In genomic region chr4:83009529-83009928, GRCh38 we compare ENCODE assay signal across 8 cellular contexts. TPM values are rescaled to one million over a fixed set of nuclear protein-coding genes. Genes with fewer than 3 reads are reported as not detected.
DNase-seq lines count a peak whose midpoint lies in the region; ATAC-seq, FAIRE-seq and TF ChIP-seq lines count a peak whose summit lies in the region.

No MANE protein-coding gene starts in this region.

- H2AFZ ChIP-seq in K562 (ENCODE audit: low read depth, low read length) = no peak overlapping the region

- H3K79me2 ChIP-seq in K562 (ENCODE audit: control insufficient read depth, insufficient read depth, low read length) (peaks cover 81% of the 10 kb centered on the region), mesendoderm (ENCODE audit: control insufficient read depth, insufficient read depth, low read length) (peaks cover 6% of the 10 kb centered on the region)

- H3K4me3 ChIP-seq in A673 (ENCODE audit: low read depth, low read length, poor library complexity, severe bottlenecking) (peak overlapping the region; percentile 71), HFF-Myc (replicated peaks; ENCODE audit: low read depth, low read length) (peak overlapping the region; percentile 82), K562 (peak overlapping the region; percentile 87), mesendoderm (ENCODE audit: low read length) (no peak overlapping the region)

- TF ChIP-seq EP300 in K562 (IDR thresholded peaks at IDR 0.05; ENCODE audit: low read length) = no peak

- H3K9me1 ChIP-seq in K562 (ENCODE audit: control insufficient read depth, insufficient read depth, low read length) = no peaks in the 10 kb centered on the region

- peaks cover 4% of the 10 kb centered on the region for H3K79me1 ChIP-seq in mesendoderm (ENCODE audit: low read length)

- H3K27me3 ChIP-seq in A673 (replicated peaks; ENCODE audit: insufficient read depth, low read depth, low read length, poor library complexity) (no peaks in the 10 kb centered on the region), K562 (ENCODE audit: control insufficient read depth in 2 of 2, insufficient read depth in 2 of 2, low read length in 2 of 2) (no peaks in the 10 kb centered on the region), mesendoderm (ENCODE audit: insufficient read depth, low read length, poor library complexity) (peaks cover 2% of the 10 kb centered on the region)

- no peaks in the 10 kb centered on the region for H4K20me1 ChIP-seq in K562 (replicated peaks; ENCODE audit: control insufficient read depth, insufficient read depth, low read length)

- H2BK120ac ChIP-seq in mesendoderm (ENCODE audit: low read depth, low read length) = no peak overlapping the region

- H3K4ac ChIP-seq in mesendoderm (ENCODE audit: low read depth, low read length) = no peak overlapping the region

- H2BK15ac ChIP-seq in mesendoderm (replicated peaks; ENCODE audit: low read depth) = peak overlapping the region; percentile 74

- no peak overlapping the region for H2AK5ac ChIP-seq in mesendoderm (ENCODE audit: low read length)

- H3K23ac ChIP-seq in mesendoderm (ENCODE audit: low read length) = no peak overlapping the region

- no peak for FAIRE-seq in K562 (lab: Jason Lieb, UNC)

- DNase-seq in A673 (ENCODE audit: low spot score) (no peak), HFF-Myc (ENCODE audit: extremely low read depth, low read depth) (no peak), K562 (ENCODE audit: extremely low read depth in 1 of 4, low spot score in 3 of 4) (no peak), mesendoderm (peak; percentile 18), NCI-H82 (lab: John Stamatoyannopoulos, UW) (no peak), NCI-H1048 (lab: John Stamatoyannopoulos, UW) (no peak)

- TSS peak; percentile 28 for BruUV-seq in A673 (replicated peaks; lab: Mats Ljungman, UMichigan)
- BruUV-seq in K562 (replicated peaks; lab: Mats Ljungman, UMichigan) = TSS peak; percentile 31

- ATAC-seq in K562 (no peak), GM21723 (IDR thresholded peaks at IDR 0.05; ENCODE audit: unreplicated experiment) (no peak), GM21447 (IDR thresholded peaks at IDR 0.05; ENCODE audit: unreplicated experiment) (no peak)

- no peaks in the 10 kb centered on the region for H3K4me1 ChIP-seq in A673 (ENCODE audit: insufficient read depth, low read length, poor library complexity, severe bottlenecking)
- H3K4me1 ChIP-seq in K562 (replicated peaks in 1 of 2; ENCODE audit: control insufficient read depth in 2 of 2, insufficient read depth in 2 of 2, low read length in 2 of 2) = peaks cover 6 to 16% of the 10 kb centered on the region in 2 experiments; a peak in 3 of 5 replicates
- H3K4me1 ChIP-seq in mesendoderm (ENCODE audit: control insufficient read depth, low read depth, low read length) = peaks cover 2% of the 10 kb centered on the region

- TF ChIP-seq CTCF in A673 (conservative IDR thresholded peaks at IDR 0.05; ENCODE audit: low read depth, low read length) = no peak
- no peak for TF ChIP-seq CTCF in HFF-Myc (IDR thresholded peaks at IDR 0.05; ENCODE audit: low read depth, low read length, missing control alignments)
- TF ChIP-seq CTCF in K562 (IDR thresholded peaks at IDR 0.05 in 2 of 3, conservative IDR thresholded peaks at IDR 0.05 in 1 of 3; ENCODE audit: insufficient read depth in 2 of 3, low read depth in 1 of 3, low read length in 3 of 3) = no peak

- POLR2A ChIA-PET in A673 (lab: Charles Lee; ENCODE audit: low non-redundant PET) = no interaction called here
- POLR2A ChIA-PET in K562 (lab: Yijun Ruan, JAX) = interaction anchor here (0.6 to 2.6 kb wide), 4 partner anchors 10 to 77 kb away, joined by 3 to 8 read pairs (median 4); no protein-coding TSS in a partner anchor

- intact Hi-C loops in A673 (cut with micrococcal nuclease; ENCODE audit: unreplicated experiment) = no loop called here
- intact Hi-C loops in K562 (cut with micrococcal nuclease) = no loop called here

- H3K4me2 ChIP-seq in K562 (ENCODE audit: insufficient read depth, low read length) (peak overlapping the region; percentile 92), mesendoderm (ENCODE audit: low read length) (no peak overlapping the region)

- TF ChIP-seq POLR2A in K562 (conservative IDR thresholded peaks at IDR 0.05) = no peak

- no peak overlapping the region for H4K5ac ChIP-seq in mesendoderm (ENCODE audit: low read length)

- H3K9me3 ChIP-seq in A673 (ENCODE audit: low read depth, low read length, poor library complexity, severe bottlenecking) = no peaks in the 10 kb centered on the region
- no peaks in the 10 kb centered on the region for H3K9me3 ChIP-seq in K562 (replicated peaks; ENCODE audit: control insufficient read depth, insufficient read depth, low read depth, low read length)

- CTCF ChIA-PET in A673 (lab: Charles Lee) = no interaction called here
- CTCF ChIA-PET in K562 (lab: Yijun Ruan, JAX; ENCODE audit: low intra/inter-chr PET ratio) = no interaction called here

- no peak overlapping the region for H4K8ac ChIP-seq in mesendoderm (ENCODE audit: low read depth, low read length)

- no peak overlapping the region for H2BK5ac ChIP-seq in mesendoderm (ENCODE audit: low read length)

- H3K27ac ChIP-seq in A673 (ENCODE audit: low read depth, low read length, poor library complexity, severe bottlenecking) (peak overlapping the region; percentile 84), K562 (ENCODE audit: extremely low read depth, low read depth, low read length) (peak overlapping the region; percentile 87; the same call in 2 of the 3 replicates), mesendoderm (ENCODE audit: low read depth, low read length) (no peak overlapping the region)

- H3K56ac ChIP-seq in mesendoderm (ENCODE audit: low read length) = no peak overlapping the region

- WGBS in K562 (ENCODE audit: insufficient coverage, low coverage, missing lambda C conversion rate) = 9% methylated on average over 3 of the region's 3 CpGs
- no CpG with 5 or more reads among the region's 3 CpGs for WGBS in mesendoderm (ENCODE audit: extremely low coverage, insufficient coverage, low lambda C conversion rate)

- in situ Hi-C loops in K562 (cut with MboI) = no loop called here

- H3K36me3 ChIP-seq in A673 (ENCODE audit: insufficient read depth, low read length, poor library complexity, severe bottlenecking) (no peaks in the 10 kb centered on the region), K562 (ENCODE audit: control insufficient read depth, insufficient read depth, low read length) (no peaks in the 10 kb centered on the region), mesendoderm (ENCODE audit: control insufficient read depth, insufficient read depth, low read length) (no peaks in the 10 kb centered on the region)

- TF ChIP-seq RAD21 in K562 (CRISPR knock-in tag; conservative IDR thresholded peaks at IDR 0.05 in 1 of 2, IDR thresholded peaks at IDR 0.05 in 1 of 2) = no peak

- H3K18ac ChIP-seq in mesendoderm (ENCODE audit: low read length) = no peak overlapping the region

- peak overlapping the region in 1 of 2 experiments; percentile 85; a peak in 2 of 4 replicates for H3K9ac ChIP-seq in K562 (ENCODE audit: insufficient read depth in 1 of 2, low read depth in 2 of 2, low read length in 2 of 2)
- peak overlapping the region; percentile 6 for H3K9ac ChIP-seq in mesendoderm (ENCODE audit: low read length)

TF ChIP-seq in K562, 482 proteins besides CTCF, POLR2A, EP300 and RAD21 (continues in another document):
- TF ChIP-seq NR2F6 (CRISPR knock-in tag; IDR thresholded peaks at IDR 0.05) (no peak), CEBPG (CRISPR knock-in tag; IDR thresholded peaks at IDR 0.05) (no peak; the same call in 1 of the 2 replicates), CEBPG (tag; conservative IDR thresholded peaks at IDR 0.05 in 1 of 2, IDR thresholded peaks at IDR 0.05 in 1 of 2) (peak; percentile 66 to 72)

RNA-seq across cellular contexts. Expression of gene LIN54, which starts 1.1 kb away (rescaled TPM):
- total RNA-seq in A673 (2021) (14.8 and 16.0 TPM in 2 replicates), K562 (2014; rRNA removed) (14.3 and 15.4 TPM in 2 replicates), K562 (2014; rRNA removed; fragmentation: Illumina TruSeq; extraction: Trizol) (19.4 and 22.2 TPM in 2 replicates), K562 (2015; rRNA removed; fragmentation: Illumina TruSeq; extraction: Trizol) (21.4 and 22.5 TPM in 2 replicates), K562 (2021) (15.8 and 17.7 TPM in 2 replicates)
- 32.4 and 47.9 TPM in 2 replicates for total RNA-seq in K562 (2011; cell fraction: chromatin; rRNA removed; ENCODE audit: low replicate concordance)
- total RNA-seq in K562 (2011; cell fraction: nucleolus; rRNA removed) = 13.2 and 15.8 TPM in 2 replicates
- total RNA-seq in K562 (2011; cell fraction: nucleoplasm; rRNA removed) = 21.3 and 40.8 TPM in 2 replicates
- polyA plus RNA-seq in K562 (2011; rRNA removed) (17.3 and 22.2 TPM in 2 replicates), K562 (2014; fragmentation: Illumina TruSeq; extraction: Trizol) (15.4 and 16.8 TPM in 2 replicates), K562 (2014; fragmentation: Nextera tagmentation; extraction: Ambion mirVana) (1 to 10 TPM; 2.2 to 2.5 TPM), K562 (2014; rRNA removed) (11.6 and 13.7 TPM in 2 replicates)
- polyA plus RNA-seq in K562 (2011; cell fraction: cytosol; rRNA removed) = 12.6 and 13.5 TPM in 2 replicates
- 11.7 and 11.9 TPM in 2 replicates for polyA plus RNA-seq in K562 (2011; cell fraction: nucleus; rRNA removed)
- polyA plus RNA-seq in K562 (2012) = 9.6 and 9.8 TPM in 2 replicates
- polyA minus RNA-seq in K562 (2011; rRNA and poly(A)+ RNA removed) = 53.0 and 63.6 TPM in 2 replicates
- polyA minus RNA-seq in K562 (2011; cell fraction: cytosol; rRNA and poly(A)+ RNA removed) = 11.9 and 15.4 TPM in 2 replicates
- 17.5 and 23.4 TPM in 2 replicates for polyA minus RNA-seq in K562 (2011; cell fraction: nucleus; rRNA and poly(A)+ RNA removed)
- 11.5 TPM for polyA plus RNA-seq in mesendoderm (2013, experiment 1 of 2)
- 11.1 TPM for polyA plus RNA-seq in mesendoderm (2013, experiment 2 of 2)

RNA-seq across cellular contexts. Expression of gene COPS4, which starts 25.5 kb away (rescaled TPM):
- total RNA-seq in A673 (2021) (25.5 and 27.2 TPM in 2 replicates), K562 (2014; rRNA removed) (46.6 and 67.8 TPM in 2 replicates), K562 (2014; rRNA removed; fragmentation: Illumina TruSeq; extraction: Trizol) (69.9 and 76.0 TPM in 2 replicates), K562 (2015; rRNA removed; fragmentation: Illumina TruSeq; extraction: Trizol) (67.9 and 70.9 TPM in 2 replicates), K562 (2021) (44.7 and 48.6 TPM in 2 replicates)
- 19.1 and 28.5 TPM in 2 replicates for total RNA-seq in K562 (2011; cell fraction: chromatin; rRNA removed; ENCODE audit: low replicate concordance)
- 9.5 and 12.2 TPM in 2 replicates for total RNA-seq in K562 (2011; cell fraction: nucleolus; rRNA removed)
- 18.7 and 26.3 TPM in 2 replicates for total RNA-seq in K562 (2011; cell fraction: nucleoplasm; rRNA removed)
- polyA plus RNA-seq in K562 (2011; rRNA removed) (59.4 and 77.9 TPM in 2 replicates), K562 (2014; fragmentation: Illumina TruSeq; extraction: Trizol) (82.4 and 82.7 TPM in 2 replicates), K562 (2014; fragmentation: Nextera tagmentation; extraction: Ambion mirVana) (100 to 1,000 TPM; 171 to 180 TPM), K562 (2014; rRNA removed) (57.5 and 78.4 TPM in 2 replicates)
- polyA plus RNA-seq in K562 (2011; cell fraction: cytosol; rRNA removed) = 36.8 and 37.1 TPM in 2 replicates
- polyA plus RNA-seq in K562 (2011; cell fraction: nucleus; rRNA removed) = 14.8 and 20.0 TPM in 2 replicates
- 49.8 and 86.2 TPM in 2 replicates for polyA plus RNA-seq in K562 (2012)
- 67.7 and 73.6 TPM in 2 replicates for polyA minus RNA-seq in K562 (2011; rRNA and poly(A)+ RNA removed)
- polyA minus RNA-seq in K562 (2011; cell fraction: cytosol; rRNA and poly(A)+ RNA removed) = 13.8 and 21.3 TPM in 2 replicates
- polyA minus RNA-seq in K562 (2011; cell fraction: nucleus; rRNA and poly(A)+ RNA removed) = 13.3 and 22.9 TPM in 2 replicates
- 50.9 TPM for polyA plus RNA-seq in mesendoderm (2013, experiment 1 of 2)
- polyA plus RNA-seq in mesendoderm (2013, experiment 2 of 2) = 49.1 TPM
